In the genomic region with DNA sequence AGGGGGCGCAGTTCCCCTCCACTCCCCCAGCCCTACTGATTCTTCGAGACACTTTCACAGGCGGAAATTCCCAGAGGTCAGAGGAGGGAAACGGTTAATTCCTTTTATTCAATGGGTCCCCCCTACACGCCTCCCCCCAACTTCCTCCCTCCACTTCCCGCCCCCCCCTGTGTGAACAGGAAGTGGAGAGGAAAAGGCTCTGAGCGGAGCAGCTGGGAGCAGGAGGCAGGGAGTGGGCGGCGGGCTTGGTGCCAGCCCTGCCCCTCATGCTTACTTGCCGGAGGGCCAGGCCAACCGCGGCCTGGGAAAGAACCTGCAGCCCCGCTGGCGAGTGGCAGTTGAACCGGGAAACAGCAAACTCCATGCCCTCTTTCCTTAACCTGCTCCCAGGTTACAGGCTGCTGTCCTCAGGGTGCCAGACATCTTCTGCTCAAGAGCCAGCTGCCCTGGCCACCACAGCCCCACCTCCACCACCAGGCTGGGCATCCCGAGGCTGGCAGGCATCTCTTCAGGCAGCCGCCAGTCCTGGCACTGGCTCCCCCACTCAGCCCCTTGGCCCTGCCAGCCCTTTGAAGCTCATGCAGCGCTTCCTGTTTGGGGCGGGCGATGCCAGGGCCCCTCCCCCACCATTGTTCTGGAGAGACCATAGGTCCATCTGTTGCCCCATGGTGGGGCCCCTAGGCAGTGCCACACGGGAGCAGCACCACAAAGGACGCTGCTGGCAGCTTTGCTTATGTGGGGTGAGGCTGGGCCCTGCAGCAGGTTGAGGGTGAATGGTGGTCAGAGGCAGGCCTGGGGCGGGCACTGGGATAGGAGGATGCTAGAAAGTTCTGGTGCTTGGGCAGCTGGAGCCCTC, we compare ENCODE assay signal across 8 cellular contexts. TPM values are rescaled to one million over a fixed set of nuclear protein-coding genes. Genes with fewer than 3 reads are reported as not detected.
DNase-seq lines count a peak whose midpoint lies in the region; ATAC-seq and TF ChIP-seq lines count a peak whose summit lies in the region.

No MANE protein-coding gene starts in this region.

- no peaks in the 10 kb centered on the region for H3K27me3 ChIP-seq in SK-N-SH (ENCODE audit: insufficient read depth)
- no peaks in the 10 kb centered on the region for H3K27me3 ChIP-seq in brain microvascular endothelial cell (replicated peaks)
- no peaks in the 10 kb centered on the region for H3K27me3 ChIP-seq in layer of hippocampus (ENCODE audit: control insufficient read depth, insufficient read depth, low read length)

- peaks cover 14% of the 10 kb centered on the region; the same call in 1 of the 2 replicates for H4K20me1 ChIP-seq in SK-N-SH (ENCODE audit: insufficient read depth)

- in situ Hi-C loops in brain microvascular endothelial cell (cut with HindIII; ENCODE audit: low pct_ligation_motif_present, low sequenced_read_pairs) = loop anchor here (25.0 kb wide), 1 partner anchor 105 kb away; no protein-coding TSS in a partner anchor

- peak overlapping the region in 4 of 7 donors; percentile 30 to 56 (median 48) for H3K27ac Mint-ChIP-seq in CD14-positive monocyte
- peak overlapping the region; percentile 94 for H3K27ac Mint-ChIP-seq in stimulated activated effector memory CD8-positive, alpha-beta T cell treated with anti-CD3 and anti-CD28 coated beads, Interleukin-12 subunit alpha, Interleukin-12 subunit beta, amount 100 ng/mL, for 72 hours

- H3K36me3 ChIP-seq in SK-N-SH (replicated peaks in 1 of 2; ENCODE audit: control insufficient read depth in 1 of 2, insufficient read depth in 2 of 2, low read length in 1 of 2) (peaks cover 0 to 14% of the 10 kb centered on the region in 2 experiments), brain microvascular endothelial cell (replicated peaks) (peaks cover 17% of the 10 kb centered on the region)

- H3K9ac ChIP-seq in SK-N-SH = peak overlapping the region; percentile 41; the same call in 1 of the 2 replicates

- no peak for DNase-seq in CD14-positive monocyte (ENCODE audit: low spot score)
- DNase-seq in SK-N-SH = peak; percentile 72
- no peak for DNase-seq in brain microvascular endothelial cell
- DNase-seq in stimulated activated effector memory CD8-positive, alpha-beta T cell treated with anti-CD3 and anti-CD28 coated beads, Interleukin-12 subunit alpha, Interleukin-12 subunit beta, amount 100 ng/mL, for 72 hours (ENCODE audit: low spot score in 2 of 2) = peak in 1 of 2 donors; percentile 76

- peak overlapping the region; percentile 67 to 84 for H3K4me3 Mint-ChIP-seq in CD14-positive monocyte
- peak overlapping the region; percentile 79 for H3K4me3 Mint-ChIP-seq in stimulated activated effector memory CD8-positive, alpha-beta T cell treated with anti-CD3 and anti-CD28 coated beads, Interleukin-12 subunit alpha, Interleukin-12 subunit beta, amount 100 ng/mL, for 72 hours

- H3K27me3 Mint-ChIP-seq in CD14-positive monocyte (ENCODE audit: low read depth in 3 of 3) = peaks cover 0 to 6% (median 0%) of the 10 kb centered on the region in 3 donors

- peak overlapping the region; percentile 93 for H3K4me2 ChIP-seq in SK-N-SH

- intact Hi-C loops in CD14-positive monocyte (cut with micrococcal nuclease) = loop anchor here (5.0 to 10.0 kb wide), 5 partner anchors 35 to 278 kb away; partner anchors contain the start of gene RMDN3 (in 1 of the 2)

- TF ChIP-seq CTCF in CD14-positive monocyte (IDR thresholded peaks at IDR 0.05) = no peak
- no peak for TF ChIP-seq CTCF in SK-N-SH (IDR thresholded peaks at IDR 0.05)
- TF ChIP-seq CTCF in brain microvascular endothelial cell (IDR thresholded peaks at IDR 0.05; ENCODE audit: low read depth, low read length, missing control alignments) = no peak

- 37% methylated on average over 9 of the region's 23 CpGs for WGBS in SK-N-SH (ENCODE audit: low lambda C conversion rate)

- H3K79me2 ChIP-seq in SK-N-SH (ENCODE audit: insufficient read depth) = no peaks in the 10 kb centered on the region

- H2AFZ ChIP-seq in SK-N-SH (ENCODE audit: low read depth) = peak overlapping the region; percentile 79; the same call in 1 of the 2 replicates

- no peak for TF ChIP-seq EP300 in SK-N-SH (IDR thresholded peaks at IDR 0.05; ENCODE audit: borderline replicate concordance in 1 of 2, low read depth in 1 of 2, low read length in 1 of 2)

- peak; percentile 6 for ATAC-seq in HG02852 (IDR thresholded peaks at IDR 0.05; ENCODE audit: unreplicated experiment)
- ATAC-seq in stimulated activated effector memory CD8-positive, alpha-beta T cell treated with anti-CD3 and anti-CD28 coated beads, Interleukin-12 subunit alpha, Interleukin-12 subunit beta, amount 100 ng/mL, for 72 hours = peak; percentile 33
- ATAC-seq in GM19023 (IDR thresholded peaks at IDR 0.05; ENCODE audit: unreplicated experiment) = no peak
- no peak for ATAC-seq in HG03354 (IDR thresholded peaks at IDR 0.05; ENCODE audit: poor library complexity, severe bottlenecking, unreplicated experiment)

- peaks cover 39% of the 10 kb centered on the region for H3F3A ChIP-seq in SK-N-SH (replicated peaks; ENCODE audit: insufficient read depth)

- no peaks in the 10 kb centered on the region for H3K9me3 Mint-ChIP-seq in CD14-positive monocyte
- H3K9me3 Mint-ChIP-seq in stimulated activated effector memory CD8-positive, alpha-beta T cell treated with anti-CD3 and anti-CD28 coated beads, Interleukin-12 subunit alpha, Interleukin-12 subunit beta, amount 100 ng/mL, for 72 hours = no peaks in the 10 kb centered on the region

- POLR2A ChIA-PET in SK-N-SH (lab: Yijun Ruan, JAX) = interaction anchor here (0.9 to 1.2 kb wide), 3 partner anchors 35 to 160 kb away, joined by 4 to 5 read pairs (median 5); partner anchors contain the start of gene CHAC1

- TF ChIP-seq RAD21 in SK-N-SH (IDR thresholded peaks at IDR 0.05; ENCODE audit: low read length) = no peak

- H3K4me1 ChIP-seq in SK-N-SH (ENCODE audit: control insufficient read depth in 1 of 2, insufficient read depth in 2 of 2, low read depth in 1 of 2, low read length in 1 of 2) = peaks cover 12 to 46% of the 10 kb centered on the region in 2 experiments; a peak in 3 of 4 replicates

- H3K4me1 Mint-ChIP-seq in CD14-positive monocyte = peaks cover 87% of the 10 kb centered on the region
- peaks cover 44% of the 10 kb centered on the region for H3K4me1 Mint-ChIP-seq in stimulated activated effector memory CD8-positive, alpha-beta T cell treated with anti-CD3 and anti-CD28 coated beads, Interleukin-12 subunit alpha, Interleukin-12 subunit beta, amount 100 ng/mL, for 72 hours

- CTCF ChIA-PET in SK-N-SH (lab: Yijun Ruan, JAX) = interaction anchor here (0.7 to 23.8 kb wide), 19 partner anchors 11 to 322 kb away, joined by 3 to 675 read pairs (median 7); partner anchors contain the start of genes CHAC1, DLL4, RHOV and VPS18

- peaks cover 10 to 25% of the 10 kb centered on the region in 2 donors for H3K36me3 Mint-ChIP-seq in CD14-positive monocyte
- H3K36me3 Mint-ChIP-seq in stimulated activated effector memory CD8-positive, alpha-beta T cell treated with anti-CD3 and anti-CD28 coated beads, Interleukin-12 subunit alpha, Interleukin-12 subunit beta, amount 100 ng/mL, for 72 hours = peaks cover 29% of the 10 kb centered on the region

- H3K27ac ChIP-seq in SK-N-SH (ENCODE audit: low read depth in 2 of 2, low read length in 1 of 2) = peak overlapping the region; percentile 74 to 86
- H3K27ac ChIP-seq in brain microvascular endothelial cell = peak overlapping the region; percentile 3
- H3K27ac ChIP-seq in layer of hippocampus (ENCODE audit: low read depth, low read length) = peak overlapping the region; percentile 84

- no peaks in the 10 kb centered on the region for H3K9me2 ChIP-seq in SK-N-SH

- H3K9me3 ChIP-seq in SK-N-SH = no peaks in the 10 kb centered on the region

- H3K4me3 ChIP-seq in SK-N-SH (ENCODE audit: low read depth in 2 of 2, low read length in 1 of 2) (peak overlapping the region; percentile 43 to 57), brain microvascular endothelial cell (ENCODE audit: low read depth, low read length) (peak overlapping the region; percentile 46)

TF ChIP-seq in SK-N-SH, 30 proteins besides CTCF, POLR2A, EP300 and RAD21:
- TF ChIP-seq MEF2A (IDR thresholded peaks at IDR 0.05; ENCODE audit: borderline replicate concordance, low read depth) (no peak), FOXM1 (IDR thresholded peaks at IDR 0.05; ENCODE audit: low read depth) (no peak), TEAD4 (IDR thresholded peaks at IDR 0.05; ENCODE audit: borderline replicate concordance, insufficient read depth) (no peak), TCF12 (IDR thresholded peaks at IDR 0.05) (no peak), YY1 (IDR thresholded peaks at IDR 0.05; ENCODE audit: low read depth) (no peak)
TF ChIP-seq in SK-N-SH: peak in this region for 0.

RNA-seq across cellular contexts. Expression of gene VPS18, which starts 12.9 kb away (rescaled TPM):
- polyA plus RNA-seq in CD14-positive monocyte = 10 to 100 TPM; 21.8 to 22.8 TPM
- polyA plus RNA-seq in SK-N-SH (2012; rRNA removed) = 13.5 and 14.1 TPM in 2 replicates
- 4.9 and 8.1 TPM in 2 replicates for polyA plus RNA-seq in SK-N-SH (2012; cell fraction: cytosol; rRNA removed)
- polyA plus RNA-seq in SK-N-SH (2012; cell fraction: nucleus; rRNA removed) = 20.3 TPM in 2 replicates

RNA-seq across cellular contexts. Expression of gene DLL4, which starts 22.0 kb away (rescaled TPM):
- not detected for polyA plus RNA-seq in CD14-positive monocyte
- 0.03 TPM in 2 replicates for polyA plus RNA-seq in SK-N-SH (2012; rRNA removed)
- 0.01 and 0.03 TPM in 2 replicates for polyA plus RNA-seq in SK-N-SH (2012; cell fraction: cytosol; rRNA removed)
- polyA plus RNA-seq in SK-N-SH (2012; cell fraction: nucleus; rRNA removed) = 0.13 and 0.14 TPM in 2 replicates

RNA-seq across cellular contexts. Expression of gene RHOV, which starts 33.1 kb away (rescaled TPM):
- polyA plus RNA-seq in CD14-positive monocyte (not detected), SK-N-SH (2012; rRNA removed) (0.49 and 0.62 TPM in 2 replicates)
- polyA plus RNA-seq in SK-N-SH (2012; cell fraction: cytosol; rRNA removed) = 0.55 TPM in 2 replicates
- polyA plus RNA-seq in SK-N-SH (2012; cell fraction: nucleus; rRNA removed) = 0.73 and 1.6 TPM in 2 replicates

RNA-seq across cellular contexts. Expression of gene CHAC1, which starts 46.1 kb away (rescaled TPM):
- not detected for polyA plus RNA-seq in CD14-positive monocyte
- polyA plus RNA-seq in SK-N-SH (2012; rRNA removed) = 9.3 and 12.3 TPM in 2 replicates
- 4.5 and 6.0 TPM in 2 replicates for polyA plus RNA-seq in SK-N-SH (2012; cell fraction: cytosol; rRNA removed)
- polyA plus RNA-seq in SK-N-SH (2012; cell fraction: nucleus; rRNA removed) = 8.1 and 10.9 TPM in 2 replicates

Comparison
In these comparisons a context has a peak if more than half of its experiments do, and no peak if none do; other contexts are left out.
1. ATAC-seq: peak in HG02852 (single experiment) and stimulated activated effector memory CD8-positive, alpha-beta T cell treated with anti-CD3 and anti-CD28 coated beads, Interleukin-12 subunit alpha, Interleukin-12 subunit beta, amount 100 ng/mL, for 72 hours (single experiment); none in GM19023 (single experiment) and HG03354 (single experiment).
2. H3K27ac ChIP-seq: peak in every context shown above with its lines; median percentile 84 in layer of hippocampus; 80 in SK-N-SH; 3 in brain microvascular endothelial cell.